ENCODE assay signal across 1 cellular context in the genomic region with DNA sequence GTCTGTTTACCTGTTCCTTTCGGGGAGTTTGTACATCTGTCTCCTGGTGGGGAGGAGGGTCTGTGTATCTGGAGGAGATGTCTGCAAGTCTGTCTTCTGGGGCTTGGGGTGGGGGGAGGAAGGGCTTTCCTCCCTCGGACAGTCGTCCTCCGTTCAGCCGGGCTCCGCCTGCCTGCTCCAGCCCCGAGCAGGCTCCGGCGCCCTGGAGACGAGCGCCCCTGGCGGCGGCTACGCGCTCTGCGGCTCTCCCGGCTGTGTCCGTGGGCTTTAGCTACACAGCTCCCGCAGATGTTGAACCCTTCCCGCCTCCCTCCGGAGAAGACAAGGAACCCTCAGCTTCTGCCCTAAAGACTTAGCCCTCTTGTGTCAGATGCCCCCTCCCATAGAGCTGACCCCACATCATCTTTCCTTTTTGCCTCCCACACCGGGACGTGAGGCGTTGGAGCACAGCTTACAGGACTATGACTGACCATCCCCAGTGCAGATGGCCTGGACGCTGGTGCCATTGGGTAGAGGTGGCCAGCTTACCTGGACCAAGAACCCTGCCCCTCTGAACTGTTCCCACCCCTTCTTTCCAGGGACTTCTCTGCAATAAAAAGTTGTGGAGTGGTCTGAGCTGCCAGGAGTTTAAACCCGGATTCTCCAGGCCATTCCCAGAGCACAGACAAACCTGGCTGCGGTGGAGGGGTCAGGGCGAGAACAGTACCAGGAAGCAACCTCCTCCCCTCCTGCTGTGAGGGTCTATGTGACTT.
TF ChIP-seq lines count a peak whose summit lies in the region.

No MANE protein-coding gene starts in this region.

TF ChIP-seq in H1, 55 proteins besides CTCF, POLR2A, EP300 and RAD21:
- no peak for TF ChIP-seq KDM5A (IDR thresholded peaks at IDR 0.05; ENCODE audit: low read length)
- TF ChIP-seq SIRT6 (IDR thresholded peaks at IDR 0.05; ENCODE audit: low read length), result no peak
- no peak for TF ChIP-seq BACH1 (IDR thresholded peaks at IDR 0.05; ENCODE audit: low read length)
- TF ChIP-seq GABPA (IDR thresholded peaks at IDR 0.05; ENCODE audit: borderline replicate concordance, insufficient read depth, low read length), result peak; percentile 70; the same call in 1 of the 2 replicates
- no peak for TF ChIP-seq JUND (IDR thresholded peaks at IDR 0.05; ENCODE audit: low read length)
- TF ChIP-seq KDM4A (IDR thresholded peaks at IDR 0.05; ENCODE audit: low read depth, low read length, severe bottlenecking), result peak; percentile 53
- 0 out of 2 replicates have a peak, but pooled peaks have one; percentile 53 for TF ChIP-seq CREB1 (IDR thresholded peaks at IDR 0.05)
- peak; percentile 53 for TF ChIP-seq CTBP2 (IDR thresholded peaks at IDR 0.05; ENCODE audit: borderline replicate concordance, insufficient read depth, insufficient read length, low read length)
